ENCODE assay signal across 1 cellular context in genomic region chr5:80406980-80407734, GRCh38.
TF ChIP-seq lines count a peak whose summit lies in the region.

No MANE protein-coding gene starts in this region.

TF ChIP-seq in K562, 482 proteins besides CTCF, POLR2A, EP300 and RAD21 (continued from another document):
- TF ChIP-seq NKRF (IDR thresholded peaks at IDR 0.05; ENCODE audit: borderline replicate concordance) (no peak), ZFP36 (IDR thresholded peaks at IDR 0.05; ENCODE audit: low read depth, low read length, partially characterized antibody) (peak; percentile 16), ESRRA (IDR thresholded peaks at IDR 0.05; ENCODE audit: borderline replicate concordance, low read depth) (no peak), MAFG (tag; conservative IDR thresholded peaks at IDR 0.05) (no peak), ETS1 (conservative IDR thresholded peaks at IDR 0.05; ENCODE audit: control insufficient read depth, low read depth, low read length) (no peak), GATAD2A (IDR thresholded peaks at IDR 0.05) (no peak), MCM7 (IDR thresholded peaks at IDR 0.05) (no peak), ELF1 (tag; IDR thresholded peaks at IDR 0.05) (no peak), FOXO4 (CRISPR knock-in tag; IDR thresholded peaks at IDR 0.05) (no peak), PREB (CRISPR knock-in tag; IDR thresholded peaks at IDR 0.05) (no peak), ZNF263 (CRISPR knock-in tag; IDR thresholded peaks at IDR 0.05; ENCODE audit: borderline replicate concordance) (peak; percentile 62), BACH1 (tag; IDR thresholded peaks at IDR 0.05) (no peak), ZNF12 (CRISPR knock-in tag; IDR thresholded peaks at IDR 0.05) (no peak), ZNF696 (CRISPR knock-in tag; conservative IDR thresholded peaks at IDR 0.05) (no peak), MBD1 (CRISPR knock-in tag; IDR thresholded peaks at IDR 0.05) (no peak), BCLAF1 (IDR thresholded peaks at IDR 0.05; ENCODE audit: borderline replicate concordance in 1 of 2, control insufficient read depth in 1 of 2, low read depth in 2 of 2, low read length in 1 of 2) (no peak), ZNF561 (CRISPR knock-in tag; conservative IDR thresholded peaks at IDR 0.05) (no peak), ZNF589 (CRISPR knock-in tag; IDR thresholded peaks at IDR 0.05; ENCODE audit: low read depth) (peak; percentile 82; the same call in 1 of the 2 replicates), POLR2AphosphoS2 (IDR thresholded peaks at IDR 0.05; ENCODE audit: low read length) (no peak), MAX (CRISPR knock-in tag; IDR thresholded peaks at IDR 0.05) (peak; percentile 41; the same call in 1 of the 2 replicates), GTF2E2 (tag; IDR thresholded peaks at IDR 0.05) (no peak), DACH1 (IDR thresholded peaks at IDR 0.05; ENCODE audit: partially characterized antibody) (peak; percentile 63), TEAD1 (CRISPR knock-in tag; IDR thresholded peaks at IDR 0.05) (no peak), E2F6 (IDR thresholded peaks at IDR 0.05; ENCODE audit: borderline replicate concordance in 1 of 2, extremely low read depth in 1 of 2, insufficient read depth in 1 of 2, insufficient read length in 1 of 2, low read depth in 1 of 2, low read length in 1 of 2, poor library complexity in 1 of 2, severe bottlenecking in 1 of 2) (peak in 1 of 2 experiments; percentile 38), YBX1 (IDR thresholded peaks at IDR 0.05) (no peak), NR2C2 (CRISPR knock-in tag; IDR thresholded peaks at IDR 0.05) (no peak), NR2C2 (tag; IDR thresholded peaks at IDR 0.05) (0 out of 2 replicates have a peak, but pooled peaks have one; percentile 71), POLR2H (tag; IDR thresholded peaks at IDR 0.05; ENCODE audit: low read depth) (no peak), STAT6 (CRISPR knock-in tag; IDR thresholded peaks at IDR 0.05) (no peak), ZNF134 (CRISPR knock-in tag; conservative IDR thresholded peaks at IDR 0.05) (no peak), DDX20 (tag; IDR thresholded peaks at IDR 0.05; ENCODE audit: low read depth) (no peak), CEBPB (tag; IDR thresholded peaks at IDR 0.05) (no peak), HDAC2 (IDR thresholded peaks at IDR 0.05) (no peak), SAP30 (IDR thresholded peaks at IDR 0.05; ENCODE audit: borderline replicate concordance, insufficient read depth, low read depth, low read length, poor library complexity, severe bottlenecking) (no peak), U2AF2 (optimal IDR thresholded peaks at IDR 0.05; ENCODE audit: low read depth, low read length) (no peak), TGIF2 (CRISPR knock-in tag; IDR thresholded peaks at IDR 0.05) (no peak), MAFF (IDR thresholded peaks at IDR 0.05; ENCODE audit: low read length) (no peak), NBN (IDR thresholded peaks at IDR 0.05; ENCODE audit: low read depth) (0 out of 2 replicates have a peak, but pooled peaks have one; percentile 13), ZNF23 (CRISPR knock-in tag; IDR thresholded peaks at IDR 0.05) (no peak)
